In the genomic region with DNA sequence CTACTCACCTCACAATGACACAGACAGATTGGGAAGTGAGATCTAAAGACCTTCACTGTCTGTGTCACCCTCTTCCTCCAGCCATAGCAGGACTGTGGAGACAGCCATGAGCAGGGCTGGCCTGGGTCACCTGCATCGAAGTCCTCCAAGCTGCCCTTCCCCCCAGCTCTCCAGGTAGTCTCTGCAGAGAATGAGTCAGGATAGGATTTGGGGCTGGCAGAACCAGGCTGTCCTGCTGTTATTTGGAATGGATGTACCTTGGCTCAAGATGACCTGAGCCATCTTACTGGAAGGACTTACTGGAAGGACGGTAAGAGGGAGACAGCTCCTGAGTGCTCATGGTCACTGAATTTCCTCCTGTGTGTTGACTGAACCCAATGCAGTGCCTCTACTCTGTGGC, we compare ENCODE assay signal across 18 cellular contexts. TPM values are rescaled to one million over a fixed set of nuclear protein-coding genes. Genes with fewer than 3 reads are reported as not detected.
DNase-seq lines count a peak whose midpoint lies in the region; ATAC-seq and TF ChIP-seq lines count a peak whose summit lies in the region.
"Had no signal": no experiment of that assay in that cellular context is flagged by ENCODE, and none has a peak within 500 bp of the region (broad histone marks: within the 10 kb centered on the region; RNA-seq: fewer than 3 reads in every experiment).

No MANE protein-coding gene starts in this region.

- CTCF ChIA-PET in activated CD8-positive, alpha-beta T cell treated with anti-CD3 and anti-CD28 coated beads, Interleukin-2, amount 10 ng/mL, durations not matched to agents 7 days and 5 days (lab: Charles Lee) = interaction anchor here (0.8 kb wide), 1 partner anchor 14 kb away, joined by 3 read pairs; no protein-coding TSS in a partner anchor

- H3K36me3 ChIP-seq in OCI-LY1 (ENCODE audit: insufficient read depth, low read length) = no peaks in the 10 kb centered on the region; the same call in 1 of the 2 replicates
- no peaks in the 10 kb centered on the region for H3K36me3 ChIP-seq in trophoblast cell (ENCODE audit: control insufficient read depth in 1 of 2, insufficient read depth in 2 of 2, low read length in 2 of 2)
- H3K36me3 ChIP-seq in sigmoid colon = no peaks in the 10 kb centered on the region
- H3K36me3 ChIP-seq: BE2C, HAP-1 had no signal

- no peak overlapping the region for H2BK12ac ChIP-seq in trophoblast cell (ENCODE audit: low read length)

- no peak overlapping the region for H3K18ac ChIP-seq in trophoblast cell (ENCODE audit: low read length)

- no peaks in the 10 kb centered on the region for H3K79me2 ChIP-seq in OCI-LY1 (ENCODE audit: insufficient read depth, low read length)
- H3K79me2 ChIP-seq in trophoblast cell (ENCODE audit: control insufficient read depth, insufficient read depth, low read length, poor library complexity) = no peaks in the 10 kb centered on the region

- H3K9me3 ChIP-seq in OCI-LY1 (ENCODE audit: low read length) (peaks cover 14% of the 10 kb centered on the region), trophoblast cell (ENCODE audit: insufficient read depth, low read depth, low read length) (peaks cover 10% of the 10 kb centered on the region), sigmoid colon (no peaks in the 10 kb centered on the region)
- H3K9me3 ChIP-seq: BE2C, HAP-1 had no signal

- no peak overlapping the region for H3K23ac ChIP-seq in trophoblast cell (ENCODE audit: low read length)

- H3K4me3 ChIP-seq in OCI-LY1 (ENCODE audit: low read depth, low read length, poor library complexity, severe bottlenecking) = no peak overlapping the region
- no peak overlapping the region for H3K4me3 ChIP-seq in trophoblast cell (ENCODE audit: low read depth, low read length)
- no peak overlapping the region for H3K4me3 ChIP-seq in sigmoid colon
- H3K4me3 ChIP-seq: GM23248, HAP-1 had no signal

- no peaks in the 10 kb centered on the region for H3K27me3 ChIP-seq in OCI-LY1 (ENCODE audit: insufficient read depth, low read length)
- H3K27me3 ChIP-seq in trophoblast cell (ENCODE audit: insufficient read depth, low read length) = no peaks in the 10 kb centered on the region
- no peaks in the 10 kb centered on the region for H3K27me3 ChIP-seq in sigmoid colon

- H3K4me2 ChIP-seq in OCI-LY1 (ENCODE audit: low read length) (no peak overlapping the region), trophoblast cell (ENCODE audit: low read length) (no peak overlapping the region)

- DNase-seq in G401 (ENCODE audit: low spot score) = peak; percentile 81
- peak; percentile 21 to 22 for DNase-seq in cerebellar nuclear complex (lab: John Stamatoyannopoulos, UW)
- DNase-seq in trophoblast cell = no peak
- no peak for DNase-seq in activated CD8-positive, alpha-beta T cell treated with anti-CD3 and anti-CD28 coated beads, Interleukin-2, amount 10 ng/mL, durations not matched to agents 7 days and 5 days
- no peak for DNase-seq in sigmoid colon
- DNase-seq: BE2C; CD4-positive, CD25-positive, alpha-beta regulatory T cell; CD8-positive, alpha-beta memory T cell; COR-L47; GDM1; GM23248 had no signal

- no peak overlapping the region for H2BK120ac ChIP-seq in trophoblast cell (ENCODE audit: insufficient read depth, low read length, poor library complexity)

- WGBS in trophoblast cell (ENCODE audit: extremely low coverage, insufficient coverage, insufficient read length) = no CpG with 5 or more reads among the region's 2 CpGs
- 86 to 91% methylated on average over 2 of the region's 2 CpGs for WGBS in sigmoid colon, 2 donors

- ATAC-seq in activated CD8-positive, alpha-beta T cell treated with anti-CD3 and anti-CD28 coated beads, Interleukin-2, amount 10 ng/mL, durations not matched to agents 7 days and 5 days = no peak
- ATAC-seq in HG03135 (IDR thresholded peaks at IDR 0.05; ENCODE audit: unreplicated experiment) (no peak), GM18909 (IDR thresholded peaks at IDR 0.05; ENCODE audit: poor library complexity, unreplicated experiment) (no peak)

- POLR2A ChIA-PET in activated CD8-positive, alpha-beta T cell treated with anti-CD3 and anti-CD28 coated beads, Interleukin-2, amount 10 ng/mL, durations not matched to agents 7 days and 5 days (lab: Charles Lee) = no interaction called here

- no peak overlapping the region for H4K91ac ChIP-seq in trophoblast cell (ENCODE audit: low read depth, low read length)

- H3F3A ChIP-seq in OCI-LY1 (ENCODE audit: insufficient read depth, low read length) = no peaks in the 10 kb centered on the region

- H3K14ac ChIP-seq in trophoblast cell (ENCODE audit: low read length) = no peak overlapping the region

- H4K20me1 ChIP-seq in OCI-LY1 (ENCODE audit: insufficient read depth, low read length) = no peaks in the 10 kb centered on the region

- no peak overlapping the region for H4K12ac ChIP-seq in trophoblast cell (ENCODE audit: low read depth, low read length)

- H2AK5ac ChIP-seq in trophoblast cell (ENCODE audit: low read length) = no peak overlapping the region

- H3K4me1 Mint-ChIP-seq in activated CD8-positive, alpha-beta T cell treated with anti-CD3 and anti-CD28 coated beads, Interleukin-2, amount 10 ng/mL, durations not matched to agents 7 days and 5 days (ENCODE audit: low read depth) = peaks cover 8% of the 10 kb centered on the region
- H3K4me1 Mint-ChIP-seq: CD4-positive, CD25-positive, alpha-beta regulatory T cell; CD8-positive, alpha-beta memory T cell had no signal

- H3K27ac Mint-ChIP-seq in activated CD8-positive, alpha-beta T cell treated with anti-CD3 and anti-CD28 coated beads, Interleukin-2, amount 10 ng/mL, durations not matched to agents 7 days and 5 days = no peak overlapping the region
- H3K27ac Mint-ChIP-seq: CD4-positive, CD25-positive, alpha-beta regulatory T cell; CD8-positive, alpha-beta memory T cell had no signal

- peaks cover 33% of the 10 kb centered on the region for H3K4me1 ChIP-seq in OCI-LY1 (ENCODE audit: insufficient read depth, low read length, severe bottlenecking)
- no peaks in the 10 kb centered on the region for H3K4me1 ChIP-seq in trophoblast cell (ENCODE audit: control insufficient read depth in 1 of 2, insufficient read depth in 2 of 2, low read length in 2 of 2)
- no peaks in the 10 kb centered on the region for H3K4me1 ChIP-seq in sigmoid colon
- H3K4me1 ChIP-seq: BE2C, HAP-1 had no signal

- H3K27ac ChIP-seq in OCI-LY1 (ENCODE audit: low read depth, low read length, poor library complexity, severe bottlenecking) = peak overlapping the region; percentile 26
- H3K27ac ChIP-seq in trophoblast cell (ENCODE audit: low read depth, low read length) = no peak overlapping the region
- H3K27ac ChIP-seq in sigmoid colon = no peak overlapping the region
- H3K27ac ChIP-seq: GM23248 had no signal

- no peak overlapping the region for H2BK5ac ChIP-seq in trophoblast cell (ENCODE audit: low read depth, low read length, poor library complexity)

- TF ChIP-seq EP300 in sigmoid colon (IDR thresholded peaks at IDR 0.05) = no peak

- no peak for TF ChIP-seq CTCF in OCI-LY1 (IDR thresholded peaks at IDR 0.05; ENCODE audit: low read length)
- no peak for TF ChIP-seq CTCF in sigmoid colon (IDR thresholded peaks at IDR 0.05)

- H2AFZ ChIP-seq in OCI-LY1 (ENCODE audit: low read length) (no peak overlapping the region), trophoblast cell (ENCODE audit: insufficient read depth, low read length, poor library complexity) (no peak overlapping the region)
- H2AFZ ChIP-seq: GM23248 had no signal

- in situ Hi-C loops in G401 (cut with HindIII; ENCODE audit: low sequenced_read_pairs) = no loop called here

- H3K36me3 Mint-ChIP-seq in activated CD8-positive, alpha-beta T cell treated with anti-CD3 and anti-CD28 coated beads, Interleukin-2, amount 10 ng/mL, durations not matched to agents 7 days and 5 days (ENCODE audit: low read depth) = no peaks in the 10 kb centered on the region
- H3K36me3 Mint-ChIP-seq: CD4-positive, CD25-positive, alpha-beta regulatory T cell; CD8-positive, alpha-beta memory T cell had no signal

- peaks cover 37% of the 10 kb centered on the region for H3K27me3 Mint-ChIP-seq in activated CD8-positive, alpha-beta T cell treated with anti-CD3 and anti-CD28 coated beads, Interleukin-2, amount 10 ng/mL, durations not matched to agents 7 days and 5 days (ENCODE audit: low read depth)

- intact Hi-C loops in sigmoid colon (cut with DNase I) = no loop called here

- no peaks in the 10 kb centered on the region for H3K79me1 ChIP-seq in trophoblast cell (ENCODE audit: low read length)

- no peak overlapping the region for H3K4me3 Mint-ChIP-seq in activated CD8-positive, alpha-beta T cell treated with anti-CD3 and anti-CD28 coated beads, Interleukin-2, amount 10 ng/mL, durations not matched to agents 7 days and 5 days
- H3K4me3 Mint-ChIP-seq: CD4-positive, CD25-positive, alpha-beta regulatory T cell; CD8-positive, alpha-beta memory T cell had no signal

- H3K4ac ChIP-seq in trophoblast cell (ENCODE audit: low read depth, low read length) = no peak overlapping the region

- TF ChIP-seq POLR2A in sigmoid colon (IDR thresholded peaks at IDR 0.05) = no peak

- H3K9me3 Mint-ChIP-seq in activated CD8-positive, alpha-beta T cell treated with anti-CD3 and anti-CD28 coated beads, Interleukin-2, amount 10 ng/mL, durations not matched to agents 7 days and 5 days (ENCODE audit: insufficient read depth) = no peaks in the 10 kb centered on the region
- H3K9me3 Mint-ChIP-seq: CD4-positive, CD25-positive, alpha-beta regulatory T cell; CD8-positive, alpha-beta memory T cell had no signal

- no peak overlapping the region for H4K8ac ChIP-seq in trophoblast cell (ENCODE audit: low read depth, low read length)

- H3K9me2 ChIP-seq in OCI-LY1 (ENCODE audit: low read depth, low read length) = no peaks in the 10 kb centered on the region

- no peak overlapping the region; the same call in 1 of the 2 replicates for H3K9ac ChIP-seq in OCI-LY1 (ENCODE audit: low read length)
- H3K9ac ChIP-seq in trophoblast cell (ENCODE audit: low read length) = peak overlapping the region; percentile 34
- H3K9ac ChIP-seq: GM23248 had no signal

RNA-seq across cellular contexts. Expression of gene GGTLC2, which starts 29.2 kb away (rescaled TPM):
- not detected in 2 replicates for total RNA-seq in G401 (2014; rRNA removed; shearing (Covaris generic))
- polyA plus RNA-seq in trophoblast cell (2013) = 1.4 and 1.5 TPM in 2 replicates
- total RNA-seq in activated CD8-positive, alpha-beta T cell treated with anti-CD3 and anti-CD28 coated beads, Interleukin-2, amount 10 ng/mL, durations not matched to agents 7 days and 5 days = not detected
- total RNA-seq in sigmoid colon = not detected
- not detected for polyA plus RNA-seq in sigmoid colon
- total RNA-seq: A172; CD4-positive, CD25-positive, alpha-beta regulatory T cell; CD8-positive, alpha-beta memory T cell; GM23248; H4; HT-29 had no signal
- polyA plus RNA-seq: CD8-positive, alpha-beta memory T cell; GM23248 had no signal

Comparison
In these comparisons a context has a peak if more than half of its experiments do, and no peak if none do; other contexts are left out.
1. DNase-seq: peak in G401 (single experiment) and cerebellar nuclear complex (2 of 2); none in trophoblast cell (0 of 2), activated CD8-positive, alpha-beta T cell treated with anti-CD3 and anti-CD28 coated beads, Interleukin-2, amount 10 ng/mL, durations not matched to agents 7 days and 5 days (single experiment) and sigmoid colon (single experiment).